Comparison of ENCODE assay signal across 8 cellular contexts in the genomic region with DNA sequence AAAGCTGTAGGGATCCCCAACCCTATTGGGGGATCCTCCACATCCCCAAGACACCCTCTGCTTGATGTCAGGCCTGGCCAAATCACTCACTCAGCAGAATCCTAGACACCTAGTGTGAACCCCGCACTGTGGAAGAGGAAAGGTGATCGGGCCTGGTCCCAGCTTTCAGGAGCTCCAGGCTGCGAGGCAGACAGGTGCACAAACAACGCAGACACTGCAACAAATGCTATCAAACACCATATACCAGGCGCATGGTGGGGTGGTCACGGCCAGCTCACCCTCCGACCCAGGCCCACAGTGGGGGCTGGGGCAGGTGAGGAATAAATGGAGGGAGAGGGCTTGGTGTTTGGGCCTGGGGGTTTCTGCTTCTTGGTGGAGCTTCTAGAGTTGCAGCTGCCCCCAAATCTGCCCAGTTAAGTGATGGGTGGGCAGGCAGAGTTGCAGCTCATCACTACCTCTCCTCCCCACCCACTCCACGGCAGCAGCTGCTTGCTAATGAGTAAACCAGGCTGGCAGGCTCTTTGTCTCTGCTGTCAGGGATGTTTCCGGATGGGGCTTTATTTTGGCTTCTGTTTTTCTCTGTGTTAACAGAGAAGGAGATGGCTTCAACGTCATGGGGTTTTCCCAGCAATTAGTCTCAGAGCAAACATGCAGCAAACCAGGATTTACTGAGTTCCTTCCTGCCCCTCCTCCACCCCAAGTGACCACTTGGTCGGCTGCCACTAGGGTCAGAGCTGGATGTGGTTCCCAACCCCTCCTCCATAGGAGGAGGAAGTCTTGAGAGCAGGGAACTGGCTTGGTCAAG. TPM values are rescaled to one million over a fixed set of nuclear protein-coding genes. Genes with fewer than 3 reads are reported as not detected.
DNase-seq lines count a peak whose midpoint lies in the region; ATAC-seq, FAIRE-seq and TF ChIP-seq lines count a peak whose summit lies in the region.

No MANE protein-coding gene starts in this region.

- H3K36me3 Mint-ChIP-seq in T-cell: no peaks in the 10 kb centered on the region

- FAIRE-seq in A549 (lab: Jason Lieb, UNC): no peak

- H3K4me2 ChIP-seq in A549: peak overlapping the region; percentile 23

- no peak for TF ChIP-seq EP300 in A549 (IDR thresholded peaks at IDR 0.05)

- H3K4me1 ChIP-seq in A549 (peaks cover 13% of the 10 kb centered on the region), muscle layer of duodenum (ENCODE audit: control insufficient read depth in 1 of 2, insufficient read depth in 2 of 2, low read length in 2 of 2) (peaks cover 9 to 10% of the 10 kb centered on the region in 2 donors)

- H3K27me3 ChIP-seq in muscle layer of duodenum (ENCODE audit: low read depth, low read length): no peaks in the 10 kb centered on the region

- POLR2A ChIA-PET in A549 (lab: Yijun Ruan, JAX) (no interaction called here), T-cell (lab: Charles Lee) (interaction anchor here in 1 of 2 donors (0.5 kb wide), 1 partner anchor 188 kb away, joined by 5 read pairs; no protein-coding TSS in a partner anchor)

- peak overlapping the region; percentile 13 to 59; a peak in 4 of 6 replicates for H3K27ac ChIP-seq in A549
- H3K27ac ChIP-seq in muscle layer of duodenum (ENCODE audit: low read length): peak overlapping the region; percentile 45

- H3K4me3 ChIP-seq in A549: no peak overlapping the region
- H3K4me3 ChIP-seq in epithelial cell of esophagus (ENCODE audit: low read length): no peak overlapping the region
- H3K4me3 ChIP-seq in muscle layer of duodenum (ENCODE audit: low read depth in 1 of 2, low read length in 2 of 2): no peak overlapping the region

- CTCF ChIA-PET in A549 (lab: Yijun Ruan, JAX) (interaction anchor here (0.6 to 3.2 kb wide), 8 partner anchors 8 to 1033 kb away, joined by 3 to 19 read pairs (median 5); no protein-coding TSS in a partner anchor), T-cell (lab: Charles Lee) (interaction anchor here in 1 of 2 donors (0.6 kb wide), 1 partner anchor 10 kb away, joined by 4 read pairs; no protein-coding TSS in a partner anchor)

- peaks cover 28 to 37% (median 33%) of the 10 kb centered on the region in 3 donors for H3K4me1 Mint-ChIP-seq in T-cell

- H3K9me3 ChIP-seq in A549: no peaks in the 10 kb centered on the region
- H3K9me3 ChIP-seq in muscle layer of duodenum (ENCODE audit: control insufficient read depth in 1 of 2, low read length in 2 of 2): no peaks in the 10 kb centered on the region

- no peak for TF ChIP-seq POLR2A in A549 (IDR thresholded peaks at IDR 0.05; ENCODE audit: low read length)

- TF ChIP-seq RAD21 in A549 (conservative IDR thresholded peaks at IDR 0.05 in 1 of 2, IDR thresholded peaks at IDR 0.05 in 1 of 2): no peak

- H3K36me3 ChIP-seq in muscle layer of duodenum (ENCODE audit: control insufficient read depth in 1 of 2, insufficient read depth in 2 of 2, low read length in 2 of 2): peaks cover 0 to 3% of the 10 kb centered on the region in 2 donors

- DNase-seq in A549 (ENCODE audit: low read depth in 1 of 2, low spot score in 1 of 2) (peak; percentile 28 to 64), HS-5 (ENCODE audit: low read depth) (peak; percentile 31), T-cell (peak in 21 of 34 experiments; percentile 10 to 46 (median 19)), epithelial cell of esophagus (ENCODE audit: low read depth) (peak; percentile 52), activated gamma-delta T cell treated with Interleukin-2 at 50 U/mL for 16 hours (no peak)

- no peaks in the 10 kb centered on the region for H3K27me3 Mint-ChIP-seq in T-cell

- TF ChIP-seq CTCF in A549 (IDR thresholded peaks at IDR 0.05) (no peak), epithelial cell of esophagus (IDR thresholded peaks at IDR 0.05; ENCODE audit: insufficient read depth, low read depth, low read length, missing control alignments) (no peak)

- ATAC-seq in A549 (peak; percentile 51 to 67; a peak in 5 of 6 replicates), T-cell (replicated peaks in 1 of 4) (peak in 1 of 4 experiments; percentile 30), HG02970 (IDR thresholded peaks at IDR 0.05; ENCODE audit: low FRiP score, unreplicated experiment) (no peak), HG03108 (IDR thresholded peaks at IDR 0.05; ENCODE audit: unreplicated experiment) (no peak)

- peak overlapping the region in 2 of 3 donors; percentile 28 to 29 for H3K4me3 Mint-ChIP-seq in T-cell

- H3K27ac Mint-ChIP-seq in T-cell: peak overlapping the region; percentile 78 to 86

- no peaks in the 10 kb centered on the region for H3K9me3 Mint-ChIP-seq in T-cell

- WGBS in A549 (ENCODE audit: missing lambda C conversion rate): 47% methylated on average over 11 of the region's 11 CpGs

TF ChIP-seq in A549, 52 proteins besides CTCF, POLR2A, EP300 and RAD21:
- TF ChIP-seq MAFK (IDR thresholded peaks at IDR 0.05; ENCODE audit: partially characterized antibody) (peak; percentile 32), ZFP36 (IDR thresholded peaks at IDR 0.05; ENCODE audit: borderline replicate concordance, partially characterized antibody) (no peak)
- TF ChIP-seq, protein P1, sequence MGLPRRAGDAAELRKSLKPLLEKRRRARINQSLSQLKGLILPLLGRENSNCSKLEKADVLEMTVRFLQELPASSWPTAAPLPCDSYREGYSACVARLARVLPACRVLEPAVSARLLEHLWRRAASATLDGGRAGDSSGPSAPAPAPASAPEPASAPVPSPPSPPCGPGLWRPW (IDR thresholded peaks at IDR 0.05): no peak

RNA-seq across cellular contexts. Expression of a gene that starts 46.6 kb away (rescaled TPM):
- polyA plus RNA-seq in A549 (2011; rRNA removed): 0.08 and 0.09 TPM in 2 replicates
- under 0.01 and 0.09 TPM in 2 replicates for polyA plus RNA-seq in A549 (2012; cell fraction: cytosol; rRNA removed)
- polyA plus RNA-seq in A549 (2012; cell fraction: nucleus; rRNA removed): not detected in 2 replicates
- 0.04 to 0.07 TPM in 2 of 3 replicates, not detected in the other for polyA plus RNA-seq in A549 (2017; fragmentation: RNase III; extraction: RNeasy Plus Mini Kit Qiagen cat#74134 plus additional on column Dnase treatment)
- 0.37 TPM in 1 of 2 replicates, not detected in the other for polyA minus RNA-seq in A549 (2011; rRNA and poly(A)+ RNA removed)
- total RNA-seq in T-cell: 10 to 100 TPM; 20.9 to 69.3 (median 57.1) TPM

Comparison
In these comparisons a context has a peak if more than half of its experiments do, and no peak if none do; other contexts are left out.
1. ATAC-seq: peak in A549 (2 of 2); none in HG02970 (single experiment) and HG03108 (single experiment).